25 cellular contexts compared by ENCODE assay signal in genomic region chr5:178380541-178381074, GRCh38.
"Had no signal": no experiment of that assay in that cellular context is flagged by ENCODE, and none has a peak within 500 bp of the region (broad histone marks: within the 10 kb centered on the region; RNA-seq: fewer than 3 reads in every experiment).

No MANE protein-coding gene starts in this region.

- H3K36me3 Mint-ChIP-seq: activated naive CD4-positive, alpha-beta T cell treated with anti-CD3 and anti-CD28 coated beads, Interleukin-2, amount 50 U/mL, for 24 hours had no signal

- ATAC-seq: activated CD8-positive, alpha-beta T cell treated with anti-CD3 and anti-CD28 coated beads, Interleukin-2, amount 10 ng/mL, durations not matched to agents 7 days and 5 days; body of pancreas had no signal

- H3K27me3 Mint-ChIP-seq: activated naive CD4-positive, alpha-beta T cell treated with anti-CD3 and anti-CD28 coated beads, Interleukin-2, amount 50 U/mL, for 24 hours had no signal

- H3K4me1 ChIP-seq: ascending aorta, body of pancreas, SJCRH30 had no signal

- H3K4me2 ChIP-seq: SK-N-SH had no signal

- H3K36me3 ChIP-seq: ascending aorta, SJCRH30 had no signal

- H3K4me1 Mint-ChIP-seq: activated naive CD4-positive, alpha-beta T cell treated with anti-CD3 and anti-CD28 coated beads, Interleukin-2, amount 50 U/mL, for 24 hours had no signal

- H3K9me3 ChIP-seq: ascending aorta, body of pancreas, MG63, SJCRH30, SK-N-SH had no signal

- H3K4me3 ChIP-seq: ascending aorta, body of pancreas, MG63, SJCRH30 had no signal

- H3K9me3 Mint-ChIP-seq: activated naive CD4-positive, alpha-beta T cell treated with anti-CD3 and anti-CD28 coated beads, Interleukin-2, amount 50 U/mL, for 24 hours had no signal

- H3K27ac ChIP-seq: ascending aorta, body of pancreas, SJCRH30 had no signal

- H3K27ac Mint-ChIP-seq: activated CD8-positive, alpha-beta T cell treated with anti-CD3 and anti-CD28 coated beads, Interleukin-2, amount 10 ng/mL, durations not matched to agents 7 days and 5 days; activated naive CD4-positive, alpha-beta T cell treated with anti-CD3 and anti-CD28 coated beads, Interleukin-2, amount 50 U/mL, for 24 hours had no signal

- H3K4me3 Mint-ChIP-seq: activated CD8-positive, alpha-beta T cell treated with anti-CD3 and anti-CD28 coated beads, Interleukin-2, amount 10 ng/mL, durations not matched to agents 7 days and 5 days; activated naive CD4-positive, alpha-beta T cell treated with anti-CD3 and anti-CD28 coated beads, Interleukin-2, amount 50 U/mL, for 24 hours had no signal

- H3K27me3 ChIP-seq: ascending aorta, MG63 had no signal

- DNase-seq: activated CD4-positive, alpha-beta T cell treated with anti-CD3 and anti-CD28 coated beads for 48 hours; activated CD4-positive, alpha-beta T cell treated with anti-CD3 and anti-CD28 coated beads, Interleukin-2, amount 50 U/mL, for 4 hours; activated CD4-positive, CD25-positive, alpha-beta regulatory T cell treated with anti-CD3 and anti-CD28 coated beads, Interleukin-2, amount 50 U/mL, for 72 hours; activated CD8-positive, alpha-beta memory T cell treated with anti-CD3 and anti-CD28 coated beads, Interleukin-2, amount 50 U/mL, for 48 hours; activated CD8-positive, alpha-beta T cell treated with anti-CD3 and anti-CD28 coated beads, Interleukin-2, amount 10 ng/mL, durations not matched to agents 7 days and 5 days; activated effector memory CD4-positive, alpha-beta T cell treated with Interleukin-2 at 50 U/mL for 16 hours; activated naive CD4-positive, alpha-beta T cell; activated T-cell treated with anti-CD3 and anti-CD28 coated beads, Interleukin-2, amount 50 U/mL, for 1 hour; body of pancreas; MG63; MV-4-11; NCI-H1092 treated with DMSO at 0.1 percent for 48 hours; NCI-H1417 treated with DMSO at 0.1 percent for 48 hours; NCI-H1694; NCI-H2029; NCI-H345; NCI-H510A; NCI-H526 treated with DMSO at 0.1 percent for 48 hours; NCI-H82; Right ventricle myocardium superior; SJCRH30; SK-N-SH; T-helper 1 cell had no signal

- H3K9ac ChIP-seq: SK-N-SH had no signal
